ENCODE assay signal across 18 cellular contexts in genomic region chr4:5814421-5814820, GRCh38.
DNase-seq lines count a peak whose midpoint lies in the region; ATAC-seq, FAIRE-seq and TF ChIP-seq lines count a peak whose summit lies in the region.
"Had no signal": no experiment of that assay in that cellular context is flagged by ENCODE, and none has a peak within 500 bp of the region (broad histone marks: within the 10 kb centered on the region; RNA-seq: fewer than 3 reads in every experiment).

No MANE protein-coding gene starts in this region.

- H3K4me3 Mint-ChIP-seq in MCF 10A (ENCODE audit: unreplicated experiment) (no peak overlapping the region), astrocyte (ENCODE audit: unreplicated experiment) (no peak overlapping the region)
- H3K4me3 Mint-ChIP-seq: B cell; CD8-positive, alpha-beta T cell had no signal

- H3K27ac Mint-ChIP-seq in MCF 10A (ENCODE audit: low read depth, unreplicated experiment): peak overlapping the region; percentile 69
- H3K27ac Mint-ChIP-seq in astrocyte (ENCODE audit: unreplicated experiment): peak overlapping the region; percentile 34
- H3K27ac Mint-ChIP-seq: B cell; CD8-positive, alpha-beta T cell had no signal

- H3K4me1 ChIP-seq in mammary epithelial cell (ENCODE audit: insufficient read depth, low read length) (no peaks in the 10 kb centered on the region), astrocyte (ENCODE audit: insufficient read depth, low read length) (no peaks in the 10 kb centered on the region), sigmoid colon (no peaks in the 10 kb centered on the region)

- POLR2A ChIA-PET in MCF 10A (lab: Yijun Ruan, JAX): no interaction called here

- TF ChIP-seq POLR2A in sigmoid colon (IDR thresholded peaks at IDR 0.05): no peak

- in situ Hi-C loops in mammary epithelial cell (cut with MboI; ENCODE audit: low sequenced_read_pairs in 2 of 2): loop anchor here in 1 of 2 donors (10.0 kb wide), 1 partner anchor 770 kb away; no protein-coding TSS in a partner anchor

- H2AFZ ChIP-seq in mammary epithelial cell (ENCODE audit: low read depth, low read length): no peak overlapping the region
- no peak overlapping the region for H2AFZ ChIP-seq in astrocyte (ENCODE audit: low read depth, low read length)
- H2AFZ ChIP-seq: GM23248 had no signal

- H3K27ac ChIP-seq in mammary epithelial cell (ENCODE audit: insufficient read depth, low read depth, low read length): no peak overlapping the region
- no peak overlapping the region for H3K27ac ChIP-seq in astrocyte (ENCODE audit: low read depth, low read length)
- H3K27ac ChIP-seq in sigmoid colon: peak overlapping the region in 3 of 4 donors; percentile 54 to 59 (median 57)
- H3K27ac ChIP-seq: BLaER1 treated with 17β-estradiol and CSF1 and Interleukin-3, amounts not matched to agents 10 nM and 100 nM; GM23248 had no signal

- no peak for TF ChIP-seq EP300 in sigmoid colon (IDR thresholded peaks at IDR 0.05)

- ATAC-seq in GM21619 (IDR thresholded peaks at IDR 0.05; ENCODE audit: unreplicated experiment): no peak
- ATAC-seq: CD8-positive, alpha-beta T cell; GM12878 had no signal

- intact Hi-C loops in MCF 10A (cut with micrococcal nuclease) (no loop called here), mammary epithelial cell (cut with micrococcal nuclease) (no loop called here), sigmoid colon (cut with DNase I) (loop anchor here (10.0 kb wide), 1 partner anchor 760 kb away; the partner anchor contains the start of gene STK32B)

- BruUV-seq in MCF 10A (replicated peaks; lab: Mats Ljungman, UMichigan) (no TSS peak), mammary epithelial cell (replicated peaks; lab: Mats Ljungman, UMichigan) (no TSS peak)

- H3K4me3 ChIP-seq in mammary epithelial cell (replicated peaks in 1 of 3; ENCODE audit: insufficient read depth in 1 of 3, low read depth in 2 of 3, low read length in 3 of 3) (no peak overlapping the region), astrocyte (ENCODE audit: insufficient read depth, low read depth, low read length) (no peak overlapping the region), sigmoid colon (peak overlapping the region in 3 of 4 donors; percentile 7 to 21 (median 18))
- H3K4me3 ChIP-seq: BLaER1 treated with 17β-estradiol and CSF1 and Interleukin-3, amounts not matched to agents 10 nM and 100 nM; GM12878; GM23248 had no signal

- TF ChIP-seq CTCF in MCF 10A (IDR thresholded peaks at IDR 0.05; ENCODE audit: unreplicated experiment) (no peak), mammary epithelial cell (conservative IDR thresholded peaks at IDR 0.05 in 1 of 2, IDR thresholded peaks at IDR 0.05 in 1 of 2; ENCODE audit: extremely low read depth in 1 of 2, insufficient read depth in 1 of 2, low read depth in 1 of 2, low read length in 2 of 2) (no peak), astrocyte (IDR thresholded peaks at IDR 0.05; ENCODE audit: insufficient read depth, low read depth, low read length) (no peak), sigmoid colon (IDR thresholded peaks at IDR 0.05) (no peak)

- H3K36me3 ChIP-seq in mammary epithelial cell (ENCODE audit: insufficient read depth, low read length): peaks cover 28% of the 10 kb centered on the region
- H3K36me3 ChIP-seq in astrocyte (ENCODE audit: insufficient read depth, low read length): peaks cover 48% of the 10 kb centered on the region
- peaks cover 17 to 61% (median 21%) of the 10 kb centered on the region in 4 donors for H3K36me3 ChIP-seq in sigmoid colon

- no peaks in the 10 kb centered on the region for H4K20me1 ChIP-seq in mammary epithelial cell (ENCODE audit: insufficient read depth, low read length)
- peaks cover 77% of the 10 kb centered on the region for H4K20me1 ChIP-seq in astrocyte (ENCODE audit: insufficient read depth, low read length)

- 98% methylated on average over 6 of the region's 6 CpGs for WGBS in mammary epithelial cell (ENCODE audit: low coverage, missing lambda C conversion rate)
- WGBS in sigmoid colon, 2 donors: 79 to 90% methylated on average over 6 of the region's 6 CpGs

- dilution Hi-C loops in mammary epithelial cell (cut with HindIII; ENCODE audit: low sequenced_read_pairs): loop anchor here (5.0 kb wide), 1 partner anchor 42 kb away; no protein-coding TSS in a partner anchor

- H3K9ac ChIP-seq in mammary epithelial cell (ENCODE audit: insufficient read depth, low read length) (no peak overlapping the region), astrocyte (ENCODE audit: low read length) (no peak overlapping the region)
- H3K9ac ChIP-seq: BLaER1 treated with 17β-estradiol and CSF1 and Interleukin-3, amounts not matched to agents 10 nM and 100 nM; GM23248 had no signal

- H3K9me3 ChIP-seq in mammary epithelial cell (replicated peaks; ENCODE audit: insufficient read depth, low read length) (no peaks in the 10 kb centered on the region), astrocyte (ENCODE audit: insufficient read depth, low read depth, low read length) (no peaks in the 10 kb centered on the region), sigmoid colon (no peaks in the 10 kb centered on the region)

- H3K79me2 ChIP-seq in mammary epithelial cell (ENCODE audit: insufficient read depth, low read length) (peaks cover 2% of the 10 kb centered on the region), astrocyte (ENCODE audit: insufficient read depth, low read length) (peaks cover 10% of the 10 kb centered on the region)

- H3K4me2 ChIP-seq in mammary epithelial cell (ENCODE audit: insufficient read depth, low read depth, low read length) (no peak overlapping the region), astrocyte (ENCODE audit: low read length) (no peak overlapping the region)
- H3K4me2 ChIP-seq: BLaER1 treated with 17β-estradiol and CSF1 and Interleukin-3, amounts not matched to agents 10 nM and 100 nM had no signal

- CTCF ChIA-PET in MCF 10A (lab: Yijun Ruan, JAX) (interaction anchor here (1.0 to 1.3 kb wide), 2 partner anchors 180 to 820 kb away, joined by 3 read pairs; no protein-coding TSS in a partner anchor), mammary epithelial cell (lab: Charles Lee; ENCODE audit: low non-redundant PET) (no interaction called here)

- H3K27me3 ChIP-seq in mammary epithelial cell (ENCODE audit: insufficient read depth, low read length): no peaks in the 10 kb centered on the region
- H3K27me3 ChIP-seq in astrocyte (ENCODE audit: insufficient read depth, low read length): no peaks in the 10 kb centered on the region
- H3K27me3 ChIP-seq in sigmoid colon: no peaks in the 10 kb centered on the region
- H3K27me3 ChIP-seq: BLaER1 treated with 17β-estradiol and CSF1 and Interleukin-3, amounts not matched to agents 10 nM and 100 nM had no signal

- FAIRE-seq in astrocyte (lab: Jason Lieb, UNC): no peak
- FAIRE-seq: GM12878, H54 had no signal

- H3K36me3 Mint-ChIP-seq in MCF 10A (ENCODE audit: insufficient read depth, unreplicated experiment): peaks cover 52% of the 10 kb centered on the region
- H3K36me3 Mint-ChIP-seq in astrocyte (ENCODE audit: low read depth, unreplicated experiment): peaks cover 36% of the 10 kb centered on the region
- H3K36me3 Mint-ChIP-seq: CD8-positive, alpha-beta T cell had no signal

- no peaks in the 10 kb centered on the region for H3K4me1 Mint-ChIP-seq in MCF 10A (ENCODE audit: insufficient read depth, unreplicated experiment)
- H3K4me1 Mint-ChIP-seq in astrocyte (ENCODE audit: low read depth, unreplicated experiment): no peaks in the 10 kb centered on the region
- H3K4me1 Mint-ChIP-seq: B cell had no signal

- DNase-seq in MCF 10A (ENCODE audit: unreplicated experiment) (no peak), mammary epithelial cell (no peak), astrocyte (ENCODE audit: low read depth) (no peak), mesenteric fat pad (ENCODE audit: low spot score) (peak; percentile 71), sigmoid colon (peak; percentile 53), NCI-H146 (lab: John Stamatoyannopoulos, UW) (no peak)
- no peak for DNase-seq in stimulated activated CD4-positive, alpha-beta T cell treated with anti-CD3 and anti-CD28 coated beads, Interleukin-4, amount 100 ng/mL, for 1 hour
- DNase-seq: 8988T; Calu3; CD8-positive, alpha-beta T cell; DMS79 treated with DMSO at 0.1 percent for 48 hours; GM23248; HCEC 1CT had no signal

- H3K27me3 Mint-ChIP-seq in MCF 10A (ENCODE audit: insufficient read depth, unreplicated experiment) (no peaks in the 10 kb centered on the region), astrocyte (ENCODE audit: low read depth, unreplicated experiment) (no peaks in the 10 kb centered on the region)
- H3K27me3 Mint-ChIP-seq: B cell had no signal

- no peaks in the 10 kb centered on the region for H3K9me3 Mint-ChIP-seq in MCF 10A (ENCODE audit: unreplicated experiment)
- no peaks in the 10 kb centered on the region for H3K9me3 Mint-ChIP-seq in astrocyte (ENCODE audit: unreplicated experiment)

Comparison
In these comparisons a context has a peak if more than half of its experiments do, and no peak if none do; other contexts are left out.
1. DNase-seq: peak in mesenteric fat pad (single experiment) and sigmoid colon (single experiment); none in MCF 10A (single experiment), mammary epithelial cell (single experiment), astrocyte (single experiment), stimulated activated CD4-positive, alpha-beta T cell treated with anti-CD3 and anti-CD28 coated beads, Interleukin-4, amount 100 ng/mL, for 1 hour (single experiment) and NCI-H146 (single experiment).
2. H3K27ac ChIP-seq: peak in sigmoid colon (3 of 4); none in mammary epithelial cell (single experiment) and astrocyte (single experiment).
3. H3K4me3 ChIP-seq: peak in sigmoid colon (3 of 4); none in mammary epithelial cell (0 of 3) and astrocyte (single experiment).